ENCODE assay signal across 1 cellular context in genomic region chr3:132911741-132912415, GRCh38.
TF ChIP-seq lines count a peak whose summit lies in the region.

No MANE protein-coding gene starts in this region.

TF ChIP-seq in GM23338, 12 proteins besides CTCF, POLR2A, EP300 and RAD21 (continued from another document):
- TF ChIP-seq REST (IDR thresholded peaks at IDR 0.05; ENCODE audit: unreplicated experiment) (no peak), STAT1 (IDR thresholded peaks at IDR 0.05; ENCODE audit: unreplicated experiment) (no peak), POLR2AphosphoS5 (IDR thresholded peaks at IDR 0.05; ENCODE audit: low read depth) (no peak), ETS1 (IDR thresholded peaks at IDR 0.05) (no peak), CREB1 (CRISPR knock-in tag; IDR thresholded peaks at IDR 0.05; ENCODE audit: low read depth) (no peak), ZNF331 (CRISPR knock-in tag; IDR thresholded peaks at IDR 0.05; ENCODE audit: low read depth) (no peak), ZNF462 (CRISPR knock-in tag; IDR thresholded peaks at IDR 0.05) (no peak)
